Comparison of ENCODE assay signal across 8 cellular contexts in genomic region chr6:82144852-82145332, GRCh38.
DNase-seq lines count a peak whose midpoint lies in the region; ATAC-seq, FAIRE-seq and TF ChIP-seq lines count a peak whose summit lies in the region.

No MANE protein-coding gene starts in this region.

- TF ChIP-seq CTCF in brain (conservative IDR thresholded peaks at IDR 0.05) (no peak), tibial artery (IDR thresholded peaks at IDR 0.05) (no peak)

- H3K4me1 Mint-ChIP-seq in brain = peaks cover 26% of the 10 kb centered on the region

- FAIRE-seq in islet of Langerhans (lab: Jason Lieb, UNC) = peak; percentile 41

- peak; percentile 71 for DNase-seq in HPDE6-E6E7 (ENCODE audit: extremely low spot score)
- DNase-seq in tibial artery = peak; percentile 82 to 93
- DNase-seq in DMS114 treated with DMSO at 0.1 percent for 48 hours (lab: John Stamatoyannopoulos, UW; ENCODE audit: unreplicated experiment) = no peak
- no peak for DNase-seq in OCI-M2 (lab: John Stamatoyannopoulos, UW; ENCODE audit: unreplicated experiment)

- H3K4me3 Mint-ChIP-seq in brain = peak overlapping the region in 4 of 5 experiments; percentile 11 to 57 (median 27)

- ATAC-seq in HG03175 (IDR thresholded peaks at IDR 0.05; ENCODE audit: unreplicated experiment) (no peak), GM18519 (IDR thresholded peaks at IDR 0.05; ENCODE audit: low FRiP score, unreplicated experiment) (no peak)

- H3K27ac Mint-ChIP-seq in brain = peak overlapping the region; percentile 11 to 99 (median 58)

- peak overlapping the region in 1 of 2 donors; percentile 0 for H3K4me3 ChIP-seq in tibial artery

- intact Hi-C loops in tibial artery (cut with DNase I; ENCODE audit: low total_unique reads) = loop anchor here (10.0 kb wide), 1 partner anchor 390 kb away; the partner anchor contains the start of gene TENT5A

- H3K36me3 ChIP-seq in tibial artery = no peaks in the 10 kb centered on the region

- no peaks in the 10 kb centered on the region for H3K27me3 ChIP-seq in tibial artery

- H3K27ac ChIP-seq in tibial artery = peak overlapping the region; percentile 72 to 75

- H3K9me3 Mint-ChIP-seq in brain = no peaks in the 10 kb centered on the region

- no peaks in the 10 kb centered on the region for H3K27me3 Mint-ChIP-seq in brain

- H3K36me3 Mint-ChIP-seq in brain = no peaks in the 10 kb centered on the region

- H3K4me1 ChIP-seq in tibial artery = peaks cover 0 to 30% (median 21%) of the 10 kb centered on the region in 4 donors

- no peaks in the 10 kb centered on the region for H3K9me3 ChIP-seq in tibial artery

Comparison
In these comparisons a context has a peak if more than half of its experiments do, and no peak if none do; other contexts are left out.
1. DNase-seq: peak in HPDE6-E6E7 (single experiment) and tibial artery (2 of 2); none in DMS114 treated with DMSO at 0.1 percent for 48 hours (single experiment) and OCI-M2 (single experiment).